In genomic region chr22:28398355-28398754, GRCh38 we compare ENCODE assay signal across 17 cellular contexts.
DNase-seq lines count a peak whose midpoint lies in the region; ATAC-seq and TF ChIP-seq lines count a peak whose summit lies in the region.
"Had no signal": no experiment of that assay in that cellular context is flagged by ENCODE, and none has a peak within 500 bp of the region (broad histone marks: within the 10 kb centered on the region; RNA-seq: fewer than 3 reads in every experiment).

No MANE protein-coding gene starts in this region.

- H3K79me1 ChIP-seq in IMR-90 (ENCODE audit: low read depth in 1 of 2, low read length in 2 of 2), result peaks cover 7 to 10% of the 10 kb centered on the region in 2 experiments; a peak in 3 of 4 replicates

- DNase-seq in T-helper 2 cell treated with Interferon-gamma antibody and Interleukin-4, amounts not matched to agents 5 μg/mL and 100 μg/mL, for 36 hours (ENCODE audit: low spot score), result no peak
- no peak for DNase-seq in T-helper 2 cell
- no peak for DNase-seq in IMR-90
- peak; percentile 51 for DNase-seq in medulla oblongata (ENCODE audit: extremely low spot score)
- peak; percentile 21 for DNase-seq in putamen (ENCODE audit: low spot score)
- no peak for DNase-seq in Calu3
- no peak for DNase-seq in Right ventricle myocardium inferior (ENCODE audit: missing footprints)
- DNase-seq: AML-193; CD4-positive, CD25-positive, alpha-beta regulatory T cell; DMS153; DMS79 treated with DMSO at 0.1 percent for 48 hours; EL; H7 had no signal

- H2BK5ac ChIP-seq in IMR-90 (ENCODE audit: low read depth, low read length, poor library complexity, severe bottlenecking), result no peak overlapping the region

- no peak overlapping the region for H2BK20ac ChIP-seq in IMR-90 (ENCODE audit: low read depth, low read length)

- H3K9me3 Mint-ChIP-seq in T-helper 2 cell treated with Interferon-gamma antibody and Interleukin-4, amounts not matched to agents 5 μg/mL and 100 μg/mL, for 36 hours, result no peaks in the 10 kb centered on the region
- H3K9me3 Mint-ChIP-seq in Calu3 (ENCODE audit: low read depth, unreplicated experiment), result no peaks in the 10 kb centered on the region

- no peak overlapping the region for H3K27ac ChIP-seq in IMR-90 (ENCODE audit: insufficient read depth, low read length)
- H3K27ac ChIP-seq: 22Rv1; BLaER1 treated with 17β-estradiol and CSF1 and Interleukin-3, amounts not matched to agents 10 nM and 100 nM had no signal

- no peak overlapping the region for H4K8ac ChIP-seq in IMR-90 (ENCODE audit: low read depth in 2 of 2, low read length in 2 of 2)

- H3K4me3 ChIP-seq in IMR-90 (ENCODE audit: insufficient read depth, low read depth, low read length), result no peak overlapping the region
- H3K4me3 ChIP-seq: BLaER1 treated with 17β-estradiol and CSF1 and Interleukin-3, amounts not matched to agents 10 nM and 100 nM; GM23338 had no signal

- no peak overlapping the region for H3K4me3 Mint-ChIP-seq in T-helper 2 cell treated with Interferon-gamma antibody and Interleukin-4, amounts not matched to agents 5 μg/mL and 100 μg/mL, for 36 hours
- H3K4me3 Mint-ChIP-seq in Calu3 (ENCODE audit: low read depth, unreplicated experiment), result no peak overlapping the region
- H3K4me3 Mint-ChIP-seq: GM23338 had no signal

- POLR2A ChIA-PET in IMR-90 (lab: Charles Lee; ENCODE audit: unreplicated experiment), result no interaction called here

- H3K4me1 Mint-ChIP-seq in T-helper 2 cell treated with Interferon-gamma antibody and Interleukin-4, amounts not matched to agents 5 μg/mL and 100 μg/mL, for 36 hours (ENCODE audit: low read depth), result peaks cover 58% of the 10 kb centered on the region
- no peaks in the 10 kb centered on the region for H3K4me1 Mint-ChIP-seq in Calu3 (ENCODE audit: low read depth, unreplicated experiment)
- H3K4me1 Mint-ChIP-seq: GM23338 had no signal

- no peaks in the 10 kb centered on the region for H3K27me3 ChIP-seq in IMR-90 (ENCODE audit: control insufficient read depth, insufficient read depth, low read length)
- H3K27me3 ChIP-seq: BLaER1 treated with 17β-estradiol and CSF1 and Interleukin-3, amounts not matched to agents 10 nM and 100 nM had no signal

- in situ Hi-C loops in IMR-90 (cut with MboI; ENCODE audit: low sequenced_read_pairs), result no loop called here

- H2BK120ac ChIP-seq in IMR-90 (ENCODE audit: low read depth, low read length), result no peak overlapping the region

- no peaks in the 10 kb centered on the region for H3K36me3 Mint-ChIP-seq in T-helper 2 cell treated with Interferon-gamma antibody and Interleukin-4, amounts not matched to agents 5 μg/mL and 100 μg/mL, for 36 hours (ENCODE audit: low read depth)
- no peaks in the 10 kb centered on the region for H3K36me3 Mint-ChIP-seq in Calu3 (ENCODE audit: insufficient read depth, unreplicated experiment)
- H3K36me3 Mint-ChIP-seq: CD4-positive, CD25-positive, alpha-beta regulatory T cell had no signal

- no peak overlapping the region for H2AFZ ChIP-seq in IMR-90 (replicated peaks; ENCODE audit: low read length, poor library complexity)
- H2AFZ ChIP-seq: GM23338 had no signal

- H3K23ac ChIP-seq in IMR-90 (ENCODE audit: low read depth, low read length), result 0 out of 2 replicates have a peak overlapping the region, but pooled peaks have one; percentile 64

- no peak for ATAC-seq in IMR-90 (ENCODE audit: low read depth)
- ATAC-seq in Right ventricle myocardium inferior, result no peak
- ATAC-seq in GM18511 (IDR thresholded peaks at IDR 0.05; ENCODE audit: unreplicated experiment), result no peak
- ATAC-seq: GM23338 had no signal

- no peaks in the 10 kb centered on the region; the same call in 1 of the 2 replicates for H3K9me1 ChIP-seq in IMR-90 (ENCODE audit: insufficient read depth, low read length)

- no peaks in the 10 kb centered on the region for H3K36me3 ChIP-seq in IMR-90 (ENCODE audit: control insufficient read depth, insufficient read depth, low read length)
- H3K36me3 ChIP-seq: BLaER1 treated with 17β-estradiol and CSF1 and Interleukin-3, amounts not matched to agents 10 nM and 100 nM had no signal

- H3K56ac ChIP-seq in IMR-90 (ENCODE audit: extremely low read depth, insufficient read depth, low read length), result no peak overlapping the region

- no peak for TF ChIP-seq RAD21 in IMR-90 (IDR thresholded peaks at IDR 0.05; ENCODE audit: low read length)

- BruUV-seq in IMR-90 (replicated peaks; lab: Mats Ljungman, UMichigan) (no TSS peak), Calu3 (replicated peaks; lab: Mats Ljungman, UMichigan) (no TSS peak)

- H2AK9ac ChIP-seq in IMR-90 (replicated peaks; ENCODE audit: low read depth, low read length, poor library complexity), result no peak overlapping the region

- no peak overlapping the region; the same call in 1 of the 2 replicates for H3K4me2 ChIP-seq in IMR-90 (ENCODE audit: low read depth, low read length)
- H3K4me2 ChIP-seq: BLaER1 treated with 17β-estradiol and CSF1 and Interleukin-3, amounts not matched to agents 10 nM and 100 nM; GM23338 had no signal

- peak overlapping the region; percentile 57 for H3K18ac ChIP-seq in IMR-90 (ENCODE audit: low read depth, low read length)

- H4K20me1 ChIP-seq in IMR-90 (ENCODE audit: insufficient read depth, low read length), result peaks cover 7% of the 10 kb centered on the region; the same call in 1 of the 2 replicates
- H4K20me1 ChIP-seq: BLaER1 treated with 17β-estradiol and CSF1 and Interleukin-3, amounts not matched to agents 10 nM and 100 nM had no signal

- dilution Hi-C loops in IMR-90 (cut with HindIII; ENCODE audit: low sequenced_read_pairs, unreplicated experiment), result no loop called here

- H3K27me3 Mint-ChIP-seq in T-helper 2 cell treated with Interferon-gamma antibody and Interleukin-4, amounts not matched to agents 5 μg/mL and 100 μg/mL, for 36 hours (ENCODE audit: low read depth), result no peaks in the 10 kb centered on the region
- H3K27me3 Mint-ChIP-seq in Calu3 (ENCODE audit: unreplicated experiment), result peaks cover 45% of the 10 kb centered on the region

- no peaks in the 10 kb centered on the region for H3K9me3 ChIP-seq in IMR-90 (ENCODE audit: control insufficient read depth, insufficient read depth, low read length)

- intact Hi-C loops in IMR-90 (cut with micrococcal nuclease) (loop anchor here (5.0 kb wide), 1 partner anchor 44 kb away; no protein-coding TSS in a partner anchor), Calu3 (cut with micrococcal nuclease; ENCODE audit: unreplicated experiment) (no loop called here), Right ventricle myocardium inferior (cut with DNase I) (no loop called here)

- no peak for TF ChIP-seq CTCF in IMR-90 (conservative IDR thresholded peaks at IDR 0.05; ENCODE audit: low read depth, low read length)
- TF ChIP-seq CTCF in Calu3 (IDR thresholded peaks at IDR 0.05; ENCODE audit: unreplicated experiment), result no peak

- no peak overlapping the region for H3K9ac ChIP-seq in IMR-90 (ENCODE audit: low read depth, low read length)
- H3K9ac ChIP-seq: BLaER1 treated with 17β-estradiol and CSF1 and Interleukin-3, amounts not matched to agents 10 nM and 100 nM had no signal

- peak overlapping the region; percentile 45 for H3K27ac Mint-ChIP-seq in T-helper 2 cell treated with Interferon-gamma antibody and Interleukin-4, amounts not matched to agents 5 μg/mL and 100 μg/mL, for 36 hours
- no peak overlapping the region for H3K27ac Mint-ChIP-seq in Calu3 (ENCODE audit: unreplicated experiment)
- H3K27ac Mint-ChIP-seq: CD4-positive, CD25-positive, alpha-beta regulatory T cell had no signal

- H3K4ac ChIP-seq in IMR-90 (ENCODE audit: low read depth, low read length), result no peak overlapping the region; the same call in 1 of the 2 replicates

- H4K91ac ChIP-seq in IMR-90 (ENCODE audit: insufficient read depth, low read depth, low read length), result no peak overlapping the region

- no peak for TF ChIP-seq POLR2A in IMR-90 (IDR thresholded peaks at IDR 0.05; ENCODE audit: low read depth, low read length)

- no peak overlapping the region for H3K14ac ChIP-seq in IMR-90 (replicated peaks; ENCODE audit: low read depth, low read length)

- H2BK15ac ChIP-seq in IMR-90 (ENCODE audit: low read depth, low read length), result 0 out of 3 replicates have a peak overlapping the region, but pooled peaks have one; percentile 2

- H3K4me1 ChIP-seq in IMR-90 (ENCODE audit: control insufficient read depth, insufficient read depth, low read length), result peaks cover 24% of the 10 kb centered on the region

- H4K5ac ChIP-seq in IMR-90 (ENCODE audit: low read depth, low read length), result peak overlapping the region; percentile 39

- CTCF ChIA-PET in IMR-90 (lab: Yijun Ruan, JAX), result no interaction called here
- CTCF ChIA-PET in Calu3 (lab: Charles Lee), result interaction anchor here (0.5 kb wide), 1 partner anchor 13 kb away, joined by 3 read pairs; no protein-coding TSS in a partner anchor

- H2AK5ac ChIP-seq in IMR-90 (ENCODE audit: low read depth, low read length), result peak overlapping the region; percentile 87

TF ChIP-seq in IMR-90, 13 proteins besides CTCF, POLR2A, EP300 and RAD21 (continues in another document):
- TF ChIP-seq NFE2L2 (IDR thresholded peaks at IDR 0.05; ENCODE audit: low read depth, low read length) (no peak), MXI1 (IDR thresholded peaks at IDR 0.05; ENCODE audit: borderline replicate concordance, low read depth, low read length) (no peak), CEBPB (IDR thresholded peaks at IDR 0.05; ENCODE audit: low read depth, low read length) (no peak), SMC3 (IDR thresholded peaks at IDR 0.05; ENCODE audit: low read depth, low read length) (no peak), RCOR1 (IDR thresholded peaks at IDR 0.05; ENCODE audit: insufficient replicate concordance, low read length) (no peak), RFX5 (IDR thresholded peaks at IDR 0.05; ENCODE audit: low read depth, low read length) (no peak), USF2 (IDR thresholded peaks at IDR 0.05; ENCODE audit: low read depth, low read length) (no peak), BHLHE40 (IDR thresholded peaks at IDR 0.05; ENCODE audit: low read depth, low read length) (no peak), CHD1 (IDR thresholded peaks at IDR 0.05; ENCODE audit: low read depth, low read length) (no peak)

Comparison
In these comparisons a context has a peak if more than half of its experiments do, and no peak if none do; other contexts are left out.
1. DNase-seq: peak in medulla oblongata (single experiment) and putamen (single experiment); none in T-helper 2 cell treated with Interferon-gamma antibody and Interleukin-4, amounts not matched to agents 5 μg/mL and 100 μg/mL, for 36 hours (single experiment), T-helper 2 cell (0 of 5), IMR-90 (single experiment), Calu3 (single experiment) and Right ventricle myocardium inferior (single experiment).